Comparison of ENCODE assay signal across 8 cellular contexts in the genomic region with DNA sequence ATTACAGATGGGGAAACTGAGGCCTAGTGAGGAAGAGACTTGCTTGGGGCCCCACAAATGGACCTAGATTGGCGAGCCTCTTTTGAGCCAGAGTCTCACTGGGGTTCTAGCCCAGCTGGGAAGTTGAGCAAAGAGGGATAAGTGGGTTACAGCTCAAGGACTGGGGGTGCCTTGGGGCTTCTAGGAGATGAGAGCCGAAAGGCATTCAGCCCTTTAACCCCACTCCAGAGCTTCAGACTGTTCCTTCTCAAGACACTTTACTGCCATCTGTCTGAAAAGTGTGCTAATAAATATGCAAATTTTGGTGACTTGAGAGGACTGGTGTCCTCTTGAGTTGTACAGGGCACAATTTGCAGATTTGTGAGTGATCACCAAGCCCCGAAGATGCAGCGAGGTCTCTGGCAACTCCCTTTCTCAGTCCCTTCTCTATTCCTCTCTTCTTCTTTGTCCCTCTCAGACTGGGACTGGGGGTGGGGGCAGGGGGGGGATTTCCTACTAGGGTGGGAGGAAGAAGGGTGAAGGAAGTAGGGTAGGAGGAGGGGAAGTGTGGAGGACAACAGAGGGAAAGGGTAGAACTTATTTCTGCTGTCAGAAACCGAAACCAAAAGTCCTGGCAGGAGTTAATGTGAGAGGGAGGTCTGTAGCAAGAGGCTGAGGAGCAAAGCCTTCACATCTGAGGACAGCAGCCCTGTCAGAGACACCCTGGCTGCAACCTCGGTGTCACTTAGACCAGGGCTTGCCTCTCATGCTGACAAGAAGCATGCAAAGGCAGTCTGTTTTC. TPM values are rescaled to one million over a fixed set of nuclear protein-coding genes. Genes with fewer than 3 reads are reported as not detected.
A peak's percentile ranks its signal among the peaks of the same experiment; 100 is the strongest.
DNase-seq lines count a peak whose midpoint lies in the region; ATAC-seq and TF ChIP-seq lines count a peak whose summit lies in the region.

No MANE protein-coding gene starts in this region.

- no peak for ATAC-seq in HG03469 (IDR thresholded peaks at IDR 0.05; ENCODE audit: unreplicated experiment)

- TF ChIP-seq CTCF in fibroblast of the aortic adventitia (IDR thresholded peaks at IDR 0.05; ENCODE audit: insufficient read depth, low read length), result no peak
- TF ChIP-seq CTCF in progenitor cell of endocrine pancreas (IDR thresholded peaks at IDR 0.05; ENCODE audit: unreplicated experiment), result no peak

- H3K4me3 ChIP-seq in HUES6 (ENCODE audit: low read depth, low read length) (peak overlapping the region; percentile 52), fibroblast of the aortic adventitia (ENCODE audit: low read depth, low read length) (peak overlapping the region; percentile 31)

- peaks cover 5% of the 10 kb centered on the region for H3K36me3 Mint-ChIP-seq in activated CD4-positive, alpha-beta T cell treated with anti-CD3 and anti-CD28 coated beads, Interleukin-2, amount 10 ng/mL, durations not matched to agents 24 days and 14 days (ENCODE audit: low read depth)
- no peaks in the 10 kb centered on the region for H3K36me3 Mint-ChIP-seq in progenitor cell of endocrine pancreas (ENCODE audit: insufficient read depth)

- intact Hi-C loops in activated CD4-positive, alpha-beta T cell treated with anti-CD3 and anti-CD28 coated beads, Interleukin-2, amount 10 ng/mL, durations not matched to agents 24 days and 14 days (cut with micrococcal nuclease), result loop anchor here (1.0 to 10.0 kb wide), 3 partner anchors 10 to 1401 kb away; a partner anchor contains a TSS

- peaks cover 34% of the 10 kb centered on the region for H3K4me1 ChIP-seq in HUES6 (ENCODE audit: control insufficient read depth, insufficient read depth, low read length)

- H3K9ac ChIP-seq in HUES6 (ENCODE audit: low read length), result no peak overlapping the region

- no peaks in the 10 kb centered on the region; the same call in 1 of the 2 replicates for H3K9me3 ChIP-seq in HUES6 (ENCODE audit: control insufficient read depth, insufficient read depth, low read depth, low read length)

- H3K9me3 Mint-ChIP-seq in activated CD4-positive, alpha-beta T cell treated with anti-CD3 and anti-CD28 coated beads, Interleukin-2, amount 10 ng/mL, durations not matched to agents 24 days and 14 days, result no peaks in the 10 kb centered on the region
- no peaks in the 10 kb centered on the region for H3K9me3 Mint-ChIP-seq in progenitor cell of endocrine pancreas (ENCODE audit: low read depth)

- no peaks in the 10 kb centered on the region for H3K27me3 Mint-ChIP-seq in activated CD4-positive, alpha-beta T cell treated with anti-CD3 and anti-CD28 coated beads, Interleukin-2, amount 10 ng/mL, durations not matched to agents 24 days and 14 days
- peaks cover 6% of the 10 kb centered on the region for H3K27me3 Mint-ChIP-seq in progenitor cell of endocrine pancreas

- no peaks in the 10 kb centered on the region for H3K27me3 ChIP-seq in HUES6 (ENCODE audit: control insufficient read depth, insufficient read depth, low read length)

- H3K4me3 Mint-ChIP-seq in activated CD4-positive, alpha-beta T cell treated with anti-CD3 and anti-CD28 coated beads, Interleukin-2, amount 10 ng/mL, durations not matched to agents 24 days and 14 days, result peak overlapping the region; percentile 99
- peak overlapping the region; percentile 85 for H3K4me3 Mint-ChIP-seq in progenitor cell of endocrine pancreas (ENCODE audit: low read depth)

- no peaks in the 10 kb centered on the region for H3K36me3 ChIP-seq in HUES6 (ENCODE audit: control insufficient read depth, insufficient read depth, low read length)

- peak overlapping the region; percentile 99 for H3K27ac Mint-ChIP-seq in activated CD4-positive, alpha-beta T cell treated with anti-CD3 and anti-CD28 coated beads, Interleukin-2, amount 10 ng/mL, durations not matched to agents 24 days and 14 days
- peak overlapping the region; percentile 99 for H3K27ac Mint-ChIP-seq in progenitor cell of endocrine pancreas

- peak; percentile 59 for DNase-seq in NK-92 treated with Interleukin-12 subunit alpha and Interleukin-12 subunit beta, amount 100 ng/mL, for 24 hours (lab: John Stamatoyannopoulos, UW)
- DNase-seq in NK-92 (lab: John Stamatoyannopoulos, UW; ENCODE audit: unreplicated experiment), result no peak
- DNase-seq in activated CD4-positive, alpha-beta T cell treated with anti-CD3 and anti-CD28 coated beads, Interleukin-2, amount 10 ng/mL, durations not matched to agents 24 days and 14 days, result peak; percentile 90
- peak; percentile 58 for DNase-seq in fibroblast of the aortic adventitia (ENCODE audit: low read depth)
- DNase-seq in progenitor cell of endocrine pancreas (ENCODE audit: low spot score, unreplicated experiment), result no peak
- no peak for DNase-seq in cortex of kidney (lab: John Stamatoyannopoulos, UW)

- H3K27ac ChIP-seq in HUES6 (ENCODE audit: low read depth, low read length), result no peak overlapping the region

- H3K4me1 Mint-ChIP-seq in activated CD4-positive, alpha-beta T cell treated with anti-CD3 and anti-CD28 coated beads, Interleukin-2, amount 10 ng/mL, durations not matched to agents 24 days and 14 days, result peaks cover 68% of the 10 kb centered on the region
- peaks cover 11% of the 10 kb centered on the region for H3K4me1 Mint-ChIP-seq in progenitor cell of endocrine pancreas (ENCODE audit: low read depth)

RNA-seq across cellular contexts. Expression of a gene that starts 16.2 kb away (rescaled TPM):
- total RNA-seq in activated CD4-positive, alpha-beta T cell treated with anti-CD3 and anti-CD28 coated beads, Interleukin-2, amount 10 ng/mL, durations not matched to agents 24 days and 14 days, result 1.4 and 1.8 TPM in 2 replicates
- 2.9 and 5.1 TPM in 2 replicates for total RNA-seq in fibroblast of the aortic adventitia (ENCODE audit: low replicate concordance)
- total RNA-seq in progenitor cell of endocrine pancreas, result 1.4 and 2.0 TPM in 2 replicates

RNA-seq across cellular contexts. Expression of a gene that starts 53.8 kb away (rescaled TPM):
- 15.7 and 16.9 TPM in 2 replicates for total RNA-seq in activated CD4-positive, alpha-beta T cell treated with anti-CD3 and anti-CD28 coated beads, Interleukin-2, amount 10 ng/mL, durations not matched to agents 24 days and 14 days
- total RNA-seq in fibroblast of the aortic adventitia (ENCODE audit: low replicate concordance) (16.0 and 21.8 TPM in 2 replicates), progenitor cell of endocrine pancreas (9.1 and 9.6 TPM in 2 replicates)

Comparison
In these comparisons a context has a peak if more than half of its experiments do, and no peak if none do; other contexts are left out.
1. DNase-seq: peak in NK-92 treated with Interleukin-12 subunit alpha and Interleukin-12 subunit beta, amount 100 ng/mL, for 24 hours (single experiment), activated CD4-positive, alpha-beta T cell treated with anti-CD3 and anti-CD28 coated beads, Interleukin-2, amount 10 ng/mL, durations not matched to agents 24 days and 14 days (single experiment) and fibroblast of the aortic adventitia (single experiment); none in NK-92 (single experiment), progenitor cell of endocrine pancreas (single experiment) and cortex of kidney (single experiment).